1 cellular context compared by ENCODE assay signal in the genomic region with DNA sequence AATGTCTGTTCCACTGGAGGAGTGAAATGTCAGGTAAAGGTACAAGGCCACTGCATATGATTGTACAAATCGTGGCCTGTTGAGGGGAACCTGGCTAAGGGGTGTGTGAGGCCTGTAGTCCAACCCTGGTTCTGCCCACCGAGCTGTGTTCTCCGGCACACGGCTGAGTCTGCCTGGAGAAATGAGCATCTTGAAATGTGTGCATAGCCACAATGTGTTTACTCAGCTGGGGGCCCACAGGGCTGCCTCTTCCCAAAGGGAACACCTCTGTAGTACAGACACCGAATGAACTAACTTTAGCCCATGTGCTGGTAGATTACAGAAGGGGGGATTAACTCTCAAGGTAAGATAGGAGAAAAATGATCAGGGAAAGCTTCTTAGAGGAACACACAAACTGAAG.
TF ChIP-seq lines count a peak whose summit lies in the region.

No MANE protein-coding gene starts in this region.

TF ChIP-seq in HepG2, 621 proteins besides CTCF, POLR2A, EP300 and RAD21 (continued from another document):
- TF ChIP-seq, protein P1, sequence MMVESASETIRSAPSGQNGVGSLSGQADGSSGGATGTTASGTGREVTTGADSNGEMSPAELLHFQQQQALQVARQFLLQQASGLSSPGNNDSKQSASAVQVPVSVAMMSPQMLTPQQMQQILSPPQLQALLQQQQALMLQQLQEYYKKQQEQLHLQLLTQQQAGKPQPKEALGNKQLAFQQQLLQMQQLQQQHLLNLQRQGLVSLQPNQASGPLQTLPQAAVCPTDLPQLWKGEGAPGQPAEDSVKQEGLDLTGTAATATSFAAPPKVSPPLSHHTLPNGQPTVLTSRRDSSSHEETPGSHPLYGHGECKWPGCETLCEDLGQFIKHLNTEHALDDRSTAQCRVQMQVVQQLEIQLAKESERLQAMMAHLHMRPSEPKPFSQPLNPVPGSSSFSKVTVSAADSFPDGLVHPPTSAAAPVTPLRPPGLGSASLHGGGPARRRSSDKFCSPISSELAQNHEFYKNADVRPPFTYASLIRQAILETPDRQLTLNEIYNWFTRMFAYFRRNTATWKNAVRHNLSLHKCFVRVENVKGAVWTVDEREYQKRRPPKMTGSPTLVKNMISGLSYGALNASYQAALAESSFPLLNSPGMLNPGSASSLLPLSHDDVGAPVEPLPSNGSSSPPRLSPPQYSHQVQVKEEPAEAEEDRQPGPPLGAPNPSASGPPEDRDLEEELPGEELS (CRISPR knock-in tag; IDR thresholded peaks at IDR 0.05) = 0 out of 2 replicates have a peak, but pooled peaks have one; percentile 31
- TF ChIP-seq SRY (CRISPR knock-in tag; IDR thresholded peaks at IDR 0.05) (no peak), HOXA3 (CRISPR knock-in tag; IDR thresholded peaks at IDR 0.05) (no peak), ZNF326 (CRISPR knock-in tag; IDR thresholded peaks at IDR 0.05; ENCODE audit: borderline replicate concordance) (no peak), ZNF234 (CRISPR knock-in tag; conservative IDR thresholded peaks at IDR 0.05) (no peak), SIN3B (IDR thresholded peaks at IDR 0.05; ENCODE audit: low read length) (no peak), ZMYM3 (CRISPR knock-in tag; IDR thresholded peaks at IDR 0.05) (0 out of 2 replicates have a peak, but pooled peaks have one; percentile 20), KAT8 (CRISPR knock-in tag; IDR thresholded peaks at IDR 0.05) (no peak), KAT2B (IDR thresholded peaks at IDR 0.05; ENCODE audit: borderline replicate concordance, low read depth, low read length) (no peak), ONECUT2 (CRISPR knock-in tag; IDR thresholded peaks at IDR 0.05) (no peak), ZSCAN29 (CRISPR knock-in tag; conservative IDR thresholded peaks at IDR 0.05) (no peak), ZNF550 (CRISPR knock-in tag; IDR thresholded peaks at IDR 0.05; ENCODE audit: borderline replicate concordance) (no peak), NPAS2 (CRISPR knock-in tag; IDR thresholded peaks at IDR 0.05; ENCODE audit: borderline replicate concordance) (no peak), ZNF430 (CRISPR knock-in tag; IDR thresholded peaks at IDR 0.05) (no peak), SUZ12 (IDR thresholded peaks at IDR 0.05; ENCODE audit: low read depth, low read length) (no peak), FOXK1 (CRISPR knock-in tag; IDR thresholded peaks at IDR 0.05; ENCODE audit: borderline replicate concordance, low read depth) (no peak), SCMH1 (CRISPR knock-in tag; IDR thresholded peaks at IDR 0.05; ENCODE audit: borderline replicate concordance) (no peak), ZNF644 (CRISPR knock-in tag; IDR thresholded peaks at IDR 0.05; ENCODE audit: low read depth) (no peak), ZNF329 (CRISPR knock-in tag; IDR thresholded peaks at IDR 0.05; ENCODE audit: low read depth) (no peak), ZBTB25 (CRISPR knock-in tag; IDR thresholded peaks at IDR 0.05) (no peak), ZNF34 (CRISPR knock-in tag; IDR thresholded peaks at IDR 0.05; ENCODE audit: borderline replicate concordance) (no peak), ZFP41 (CRISPR knock-in tag; IDR thresholded peaks at IDR 0.05; ENCODE audit: borderline replicate concordance) (no peak), PAXIP1 (CRISPR knock-in tag; conservative IDR thresholded peaks at IDR 0.05) (0 out of 2 replicates have a peak, but pooled peaks have one; percentile 35), PLSCR1 (CRISPR knock-in tag; IDR thresholded peaks at IDR 0.05; ENCODE audit: borderline replicate concordance) (no peak), ZNF235 (CRISPR knock-in tag; IDR thresholded peaks at IDR 0.05; ENCODE audit: borderline replicate concordance) (no peak), ZNF547 (CRISPR knock-in tag; IDR thresholded peaks at IDR 0.05) (no peak), ZNF792 (CRISPR knock-in tag; IDR thresholded peaks at IDR 0.05) (no peak), ZNF274 (CRISPR knock-in tag; IDR thresholded peaks at IDR 0.05) (no peak), ZNF232 (CRISPR knock-in tag; IDR thresholded peaks at IDR 0.05; ENCODE audit: borderline replicate concordance) (no peak), TCF7 (IDR thresholded peaks at IDR 0.05; ENCODE audit: low read depth) (no peak)
- TF ChIP-seq, protein P2, sequence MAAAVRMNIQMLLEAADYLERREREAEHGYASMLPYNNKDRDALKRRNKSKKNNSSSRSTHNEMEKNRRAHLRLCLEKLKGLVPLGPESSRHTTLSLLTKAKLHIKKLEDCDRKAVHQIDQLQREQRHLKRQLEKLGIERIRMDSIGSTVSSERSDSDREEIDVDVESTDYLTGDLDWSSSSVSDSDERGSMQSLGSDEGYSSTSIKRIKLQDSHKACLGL (CRISPR knock-in tag; IDR thresholded peaks at IDR 0.05) = no peak
- TF ChIP-seq, protein P3, sequence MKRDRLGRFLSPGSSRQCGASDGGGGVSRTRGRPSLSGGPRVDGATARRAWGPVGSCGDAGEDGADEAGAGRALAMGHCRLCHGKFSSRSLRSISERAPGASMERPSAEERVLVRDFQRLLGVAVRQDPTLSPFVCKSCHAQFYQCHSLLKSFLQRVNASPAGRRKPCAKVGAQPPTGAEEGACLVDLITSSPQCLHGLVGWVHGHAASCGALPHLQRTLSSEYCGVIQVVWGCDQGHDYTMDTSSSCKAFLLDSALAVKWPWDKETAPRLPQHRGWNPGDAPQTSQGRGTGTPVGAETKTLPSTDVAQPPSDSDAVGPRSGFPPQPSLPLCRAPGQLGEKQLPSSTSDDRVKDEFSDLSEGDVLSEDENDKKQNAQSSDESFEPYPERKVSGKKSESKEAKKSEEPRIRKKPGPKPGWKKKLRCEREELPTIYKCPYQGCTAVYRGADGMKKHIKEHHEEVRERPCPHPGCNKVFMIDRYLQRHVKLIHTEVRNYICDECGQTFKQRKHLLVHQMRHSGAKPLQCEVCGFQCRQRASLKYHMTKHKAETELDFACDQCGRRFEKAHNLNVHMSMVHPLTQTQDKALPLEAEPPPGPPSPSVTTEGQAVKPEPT (CRISPR knock-in tag; IDR thresholded peaks at IDR 0.05; ENCODE audit: low read depth) = no peak
- TF ChIP-seq, protein P4, sequence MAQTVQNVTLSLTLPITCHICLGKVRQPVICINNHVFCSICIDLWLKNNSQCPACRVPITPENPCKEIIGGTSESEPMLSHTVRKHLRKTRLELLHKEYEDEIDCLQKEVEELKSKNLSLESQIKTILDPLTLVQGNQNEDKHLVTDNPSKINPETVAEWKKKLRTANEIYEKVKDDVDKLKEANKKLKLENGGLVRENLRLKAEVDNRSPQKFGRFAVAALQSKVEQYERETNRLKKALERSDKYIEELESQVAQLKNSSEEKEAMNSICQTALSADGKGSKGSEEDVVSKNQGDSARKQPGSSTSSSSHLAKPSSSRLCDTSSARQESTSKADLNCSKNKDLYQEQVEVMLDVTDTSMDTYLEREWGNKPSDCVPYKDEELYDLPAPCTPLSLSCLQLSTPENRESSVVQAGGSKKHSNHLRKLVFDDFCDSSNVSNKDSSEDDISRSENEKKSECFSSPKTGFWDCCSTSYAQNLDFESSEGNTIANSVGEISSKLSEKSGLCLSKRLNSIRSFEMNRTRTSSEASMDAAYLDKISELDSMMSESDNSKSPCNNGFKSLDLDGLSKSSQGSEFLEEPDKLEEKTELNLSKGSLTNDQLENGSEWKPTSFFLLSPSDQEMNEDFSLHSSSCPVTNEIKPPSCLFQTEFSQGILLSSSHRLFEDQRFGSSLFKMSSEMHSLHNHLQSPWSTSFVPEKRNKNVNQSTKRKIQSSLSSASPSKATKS (CRISPR knock-in tag; IDR thresholded peaks at IDR 0.05) = no peak
- TF ChIP-seq, protein P5, sequence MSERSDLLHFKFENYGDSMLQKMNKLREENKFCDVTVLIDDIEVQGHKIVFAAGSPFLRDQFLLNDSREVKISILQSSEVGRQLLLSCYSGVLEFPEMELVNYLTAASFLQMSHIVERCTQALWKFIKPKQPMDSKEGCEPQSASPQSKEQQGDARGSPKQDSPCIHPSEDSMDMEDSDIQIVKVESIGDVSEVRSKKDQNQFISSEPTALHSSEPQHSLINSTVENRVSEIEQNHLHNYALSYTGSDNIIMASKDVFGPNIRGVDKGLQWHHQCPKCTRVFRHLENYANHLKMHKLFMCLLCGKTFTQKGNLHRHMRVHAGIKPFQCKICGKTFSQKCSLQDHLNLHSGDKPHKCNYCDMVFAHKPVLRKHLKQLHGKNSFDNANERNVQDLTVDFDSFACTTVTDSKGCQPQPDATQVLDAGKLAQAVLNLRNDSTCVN (CRISPR knock-in tag; IDR thresholded peaks at IDR 0.05; ENCODE audit: borderline replicate concordance) = no peak
